Comparison of ENCODE assay signal across 8 cellular contexts in the genomic region with DNA sequence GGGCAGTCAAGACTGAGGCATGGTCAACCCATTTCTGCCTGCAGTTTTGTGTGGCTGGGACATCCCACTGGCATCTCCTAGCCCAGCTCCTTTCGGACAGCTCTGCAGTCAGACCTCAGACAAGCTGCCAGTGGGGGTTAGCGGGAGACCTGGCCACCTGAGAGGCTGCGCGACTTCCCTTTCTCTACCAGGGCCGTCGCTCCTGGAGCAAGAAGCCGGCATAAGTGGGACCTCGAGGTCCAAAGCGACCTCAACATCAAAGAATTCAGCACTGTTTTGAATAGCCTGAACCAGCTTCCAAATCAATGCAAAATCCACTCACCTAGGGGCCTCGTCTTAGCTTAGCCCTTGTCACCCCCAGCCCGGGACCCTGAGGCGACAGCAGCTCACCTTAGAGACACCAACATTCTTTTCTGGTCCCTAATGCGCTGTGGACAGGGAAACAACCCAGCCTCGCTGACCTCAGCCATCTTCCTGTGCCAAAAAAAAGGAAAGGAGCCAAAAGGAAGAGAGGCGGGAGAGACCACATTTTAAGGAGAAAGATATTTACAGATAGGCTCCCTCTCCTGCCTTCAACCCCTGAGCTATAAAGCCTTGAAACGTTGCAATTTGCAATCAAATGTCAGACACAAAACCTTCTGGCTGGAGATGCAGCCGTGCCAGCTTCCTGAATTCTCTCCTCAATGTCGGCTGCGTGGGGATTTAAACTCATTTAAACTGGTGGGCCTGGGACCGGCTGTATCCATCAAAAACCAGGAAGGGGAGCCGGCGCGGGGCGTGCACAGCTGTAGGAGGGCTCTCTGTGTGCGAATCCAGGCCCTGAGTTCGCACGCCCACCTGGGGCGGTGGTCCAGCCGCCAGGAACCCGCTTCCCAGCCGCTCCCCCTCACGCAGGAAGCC.
A peak's percentile ranks its signal among the peaks of the same experiment; 100 is the strongest.
DNase-seq lines count a peak whose midpoint lies in the region; ATAC-seq, FAIRE-seq and TF ChIP-seq lines count a peak whose summit lies in the region.

No MANE protein-coding gene starts in this region.

- FAIRE-seq in pancreas (lab: Jason Lieb, UNC), result no peak

- no peak overlapping the region for H3K27ac ChIP-seq in pancreas

- no peaks in the 10 kb centered on the region for H3K27me3 ChIP-seq in Caco-2 (replicated peaks; ENCODE audit: control insufficient read depth, insufficient read depth, low read length)
- no peaks in the 10 kb centered on the region for H3K27me3 ChIP-seq in pancreas

- H3K27me3 Mint-ChIP-seq in Caco-2 (ENCODE audit: insufficient read depth, unreplicated experiment), result peaks cover 12% of the 10 kb centered on the region

- peak overlapping the region; percentile 6 for H3K4me3 ChIP-seq in Caco-2 (ENCODE audit: low read depth, low read length)
- peak overlapping the region; percentile 64 for H3K4me3 ChIP-seq in fibroblast of mammary gland (ENCODE audit: control insufficient read depth, low read depth, low read length)
- peak overlapping the region; percentile 32 to 52 (median 33) for H3K4me3 ChIP-seq in pancreas

- H3K36me3 Mint-ChIP-seq in Caco-2 (ENCODE audit: insufficient read depth, unreplicated experiment), result peaks cover 26% of the 10 kb centered on the region

- H3K4me1 Mint-ChIP-seq in Caco-2 (ENCODE audit: low read depth, unreplicated experiment), result peaks cover 7% of the 10 kb centered on the region

- CTCF ChIA-PET in Caco-2 (lab: Charles Lee), result interaction anchor here (1.2 kb wide), 1 partner anchor 280 kb away, joined by 3 read pairs; no protein-coding TSS in a partner anchor

- no peaks in the 10 kb centered on the region for H3K9me3 Mint-ChIP-seq in Caco-2 (ENCODE audit: unreplicated experiment)

- H3K36me3 ChIP-seq in Caco-2 (ENCODE audit: control insufficient read depth, insufficient read depth, low read length) (no peaks in the 10 kb centered on the region), pancreas (no peaks in the 10 kb centered on the region)

- DNase-seq in Caco-2, result no peak
- no peak for DNase-seq in fibroblast of mammary gland (ENCODE audit: low read depth)
- DNase-seq in pancreas, result peak in 2 of 6 donors; percentile 60 to 67
- no peak for DNase-seq in GDM1 (lab: John Stamatoyannopoulos, UW)

- no peak overlapping the region for H3K27ac Mint-ChIP-seq in Caco-2 (ENCODE audit: unreplicated experiment)

- peak; percentile 1 to 7 (median 4) for ATAC-seq in pancreas
- ATAC-seq in GM18498 (IDR thresholded peaks at IDR 0.05; ENCODE audit: unreplicated experiment), result no peak
- ATAC-seq in GM18861 (IDR thresholded peaks at IDR 0.05; ENCODE audit: unreplicated experiment), result no peak
- no peak for ATAC-seq in HG03442 (IDR thresholded peaks at IDR 0.05; ENCODE audit: unreplicated experiment)

- H3K4me1 ChIP-seq in Caco-2, result peaks cover 17% of the 10 kb centered on the region; the same call in 1 of the 2 replicates
- H3K4me1 ChIP-seq in pancreas, result peaks cover 8 to 21% (median 19%) of the 10 kb centered on the region in 3 donors

- peak overlapping the region; percentile 62 for H3K4me3 Mint-ChIP-seq in Caco-2 (ENCODE audit: unreplicated experiment)

- no TSS peak for BruUV-seq in Caco-2 (replicated peaks; lab: Mats Ljungman, UMichigan)

- POLR2A ChIA-PET in Caco-2 (lab: Charles Lee), result interaction anchor here (0.6 kb wide), 2 partner anchors 303 to 359 kb away, joined by 3 to 8 read pairs; no protein-coding TSS in a partner anchor

- H3K9me3 ChIP-seq in Caco-2 (no peaks in the 10 kb centered on the region), pancreas (no peaks in the 10 kb centered on the region)

- WGBS in pancreas, 2 donors, result 25% methylated on average over 32 of the region's 32 CpGs

- TF ChIP-seq CTCF in Caco-2 (IDR thresholded peaks at IDR 0.05; ENCODE audit: insufficient read depth in 1 of 2, low read depth in 1 of 2, low read length in 1 of 2, severe bottlenecking in 1 of 2, unreplicated experiment in 1 of 2) (no peak), fibroblast of mammary gland (conservative IDR thresholded peaks at IDR 0.05; ENCODE audit: control insufficient read depth, insufficient read depth, low read depth, low read length) (no peak), pancreas (IDR thresholded peaks at IDR 0.05) (no peak)

- intact Hi-C loops in Caco-2 (cut with micrococcal nuclease; ENCODE audit: unreplicated experiment) (loop anchor here (1.0 to 5.0 kb wide), 2 partner anchors 146 to 364 kb away; no protein-coding TSS in a partner anchor), pancreas (cut with DNase I) (loop anchor here (5.0 to 10.0 kb wide), 3 partner anchors 279 to 284 kb away; no protein-coding TSS in a partner anchor)

TF ChIP-seq in PFSK-1, 5 proteins besides CTCF, POLR2A, EP300 and RAD21:
- TF ChIP-seq POLR2AphosphoS5 (IDR thresholded peaks at IDR 0.05; ENCODE audit: low read depth, low read length) (no peak), TAF1 (IDR thresholded peaks at IDR 0.05; ENCODE audit: borderline replicate concordance, insufficient read depth, low read length) (peak; percentile 35; the same call in 1 of the 2 replicates), SIN3A (IDR thresholded peaks at IDR 0.05; ENCODE audit: borderline replicate concordance, insufficient read depth, low read length) (peak; percentile 65; the same call in 1 of the 2 replicates), REST (IDR thresholded peaks at IDR 0.05; ENCODE audit: insufficient read depth in 1 of 2, low read depth in 2 of 2, low read length in 2 of 2) (peak in 1 of 2 experiments; percentile 14; a peak in 1 of 4 replicates)

Comparison
In these comparisons a context has a peak if more than half of its experiments do, and no peak if none do; other contexts are left out.
1. H3K4me3 ChIP-seq: peak in every context shown above with its lines; median percentile 64 in fibroblast of mammary gland; 33 in pancreas; 6 in Caco-2.
2. ATAC-seq: peak in pancreas (4 of 4); none in GM18498 (single experiment), GM18861 (single experiment) and HG03442 (single experiment).